Comparison of ENCODE assay signal across 29 cellular contexts in genomic region chr4:170128219-170128804, GRCh38. TPM values are rescaled to one million over a fixed set of nuclear protein-coding genes. Genes with fewer than 3 reads are reported as not detected.
"Had no signal": no experiment of that assay in that cellular context is flagged by ENCODE, and none has a peak within 500 bp of the region (broad histone marks: within the 10 kb centered on the region; RNA-seq: fewer than 3 reads in every experiment).

No MANE protein-coding gene starts in this region.

- H3K27me3 ChIP-seq: brain microvascular endothelial cell, cardiac muscle cell, MG63, SJCRH30 had no signal

- H3K4me2 ChIP-seq: PC-9 had no signal

- H3K36me3 ChIP-seq: brain microvascular endothelial cell, cardiac muscle cell, MG63, SJCRH30 had no signal

- H3K4me3 ChIP-seq: cardiac muscle cell, MG63, PC-9, SJCRH30, SK-N-MC had no signal

- DNase-seq: activated CD4-positive, alpha-beta T cell treated with anti-CD3 and anti-CD28 coated beads, Interleukin-2, amount 50 U/mL, for 4 hours; activated CD8-positive, alpha-beta T cell treated with anti-CD3 and anti-CD28 coated beads for 36 hours; activated effector memory CD4-positive, alpha-beta T cell treated with anti-CD3 and anti-CD28 coated beads, Interleukin-2, amount 50 U/mL, for 16 hours; activated naive CD4-positive, alpha-beta T cell; activated naive CD4-positive, alpha-beta T cell treated with anti-CD3 and anti-CD28 coated beads, Interleukin-2, amount 50 U/mL, for 16 hours; activated naive CD8-positive, alpha-beta T cell treated with anti-CD3 and anti-CD28 coated beads for 36 hours; activated T-cell treated with anti-CD3 and anti-CD28 coated beads, Interleukin-2, amount 50 U/mL, for 1 hour; activated T-cell treated with anti-CD3 and anti-CD28 coated beads, Interleukin-2, amount 50 U/mL, for 72 hours; amniotic stem cell; aorta; brain microvascular endothelial cell; Karpas-422; KBM-7; MG63; NCI-H1048; NCI-H1436 treated with DMSO at 0.1 percent for 48 hours; NCI-H1694 treated with DMSO at 0.1 percent for 48 hours; NCI-H2029; NCI-H2107; NCI-H345; NCI-H524 treated with DMSO at 0.1 percent for 48 hours; PC-9; SHP77; SJCRH30 had no signal

- H3K27ac ChIP-seq: brain microvascular endothelial cell, cardiac muscle cell, PC-9, SJCRH30, SK-N-MC had no signal

- H2AFZ ChIP-seq: PC-9 had no signal

- H3K4me1 ChIP-seq: SJCRH30 had no signal

- H3K9me3 ChIP-seq: MG63, SJCRH30 had no signal

- ATAC-seq: activated CD8-positive, alpha-beta T cell treated with anti-CD3 and anti-CD28 coated beads for 36 hours; activated T-cell treated with anti-CD3 and anti-CD28 coated beads, Interleukin-2, amount 50 U/mL, for 72 hours; activated T-helper 17 cell treated with anti-CD3 and anti-CD28 coated beads, Interleukin-2, amount 50 U/mL, for 72 hours had no signal

RNA-seq across cellular contexts. Expression of gene AADAT, which starts 38.6 kb away (rescaled TPM):
- total RNA-seq: activated CD4-positive, alpha-beta T cell treated with anti-CD3 and anti-CD28 coated beads, Interleukin-2, amount 10 ng/mL, durations not matched to agents 24 days and 14 days; activated CD8-positive, alpha-beta T cell treated with anti-CD3 and anti-CD28 coated beads for 36 hours; activated T-helper 17 cell treated with anti-CD3 and anti-CD28 coated beads, Interleukin-2, amount 50 U/mL, for 72 hours; OCI-LY7 had no signal
